In genomic region chr5:168135897-168136296, GRCh38 we compare ENCODE assay signal across 14 cellular contexts.
DNase-seq lines count a peak whose midpoint lies in the region; ATAC-seq and TF ChIP-seq lines count a peak whose summit lies in the region.
"Had no signal": no experiment of that assay in that cellular context is flagged by ENCODE, and none has a peak within 500 bp of the region (broad histone marks: within the 10 kb centered on the region; RNA-seq: fewer than 3 reads in every experiment).

No MANE protein-coding gene starts in this region.

- DNase-seq in epidermal melanocyte (ENCODE audit: insufficient read length, low spot score): no peak
- DNase-seq in NCI-H524 treated with DMSO at 0.1 percent for 48 hours (lab: John Stamatoyannopoulos, UW): no peak
- no peak for DNase-seq in breast epithelium (ENCODE audit: low spot score in 2 of 2)
- DNase-seq in NCI-H1417 (lab: John Stamatoyannopoulos, UW): no peak
- DNase-seq: activated T-cell treated with anti-CD3 and anti-CD28 coated beads, Interleukin-2, amount 50 U/mL, for 48 hours; cerebellar nuclear complex; left cardiac atrium; NCI-H1694 treated with DMSO at 0.1 percent for 48 hours; occipital lobe had no signal

- TF ChIP-seq POLR2A in breast epithelium (IDR thresholded peaks at IDR 0.05): no peak

- no peak overlapping the region for H3K4me3 ChIP-seq in breast epithelium
- H3K4me3 ChIP-seq: BLaER1 had no signal

- H3K4me1 ChIP-seq in breast epithelium: no peaks in the 10 kb centered on the region

- intact Hi-C loops in breast epithelium (cut with DNase I; ENCODE audit: low total_unique reads): loop anchor here (10.0 kb wide), 1 partner anchor 1741 kb away; no protein-coding TSS in a partner anchor

- H3K9me3 ChIP-seq in breast epithelium: no peaks in the 10 kb centered on the region
- H3K9me3 ChIP-seq: BLaER1 had no signal

- no peaks in the 10 kb centered on the region for H3K27me3 ChIP-seq in breast epithelium
- H3K27me3 ChIP-seq: BLaER1 had no signal

- H3K27ac ChIP-seq in breast epithelium: no peak overlapping the region
- H3K27ac ChIP-seq: BLaER1 had no signal

- ATAC-seq in GM18499 (IDR thresholded peaks at IDR 0.05; ENCODE audit: insufficient read depth, unreplicated experiment) (peak; percentile 99), GM19452 (IDR thresholded peaks at IDR 0.05; ENCODE audit: unreplicated experiment) (peak; percentile 94), HG02852 (IDR thresholded peaks at IDR 0.05; ENCODE audit: unreplicated experiment) (peak; percentile 97), HG03520 (IDR thresholded peaks at IDR 0.05; ENCODE audit: unreplicated experiment) (peak; percentile 99)

- no peak for TF ChIP-seq CTCF in breast epithelium (IDR thresholded peaks at IDR 0.05)

- H3K36me3 ChIP-seq in breast epithelium: no peaks in the 10 kb centered on the region
